In the genomic region with DNA sequence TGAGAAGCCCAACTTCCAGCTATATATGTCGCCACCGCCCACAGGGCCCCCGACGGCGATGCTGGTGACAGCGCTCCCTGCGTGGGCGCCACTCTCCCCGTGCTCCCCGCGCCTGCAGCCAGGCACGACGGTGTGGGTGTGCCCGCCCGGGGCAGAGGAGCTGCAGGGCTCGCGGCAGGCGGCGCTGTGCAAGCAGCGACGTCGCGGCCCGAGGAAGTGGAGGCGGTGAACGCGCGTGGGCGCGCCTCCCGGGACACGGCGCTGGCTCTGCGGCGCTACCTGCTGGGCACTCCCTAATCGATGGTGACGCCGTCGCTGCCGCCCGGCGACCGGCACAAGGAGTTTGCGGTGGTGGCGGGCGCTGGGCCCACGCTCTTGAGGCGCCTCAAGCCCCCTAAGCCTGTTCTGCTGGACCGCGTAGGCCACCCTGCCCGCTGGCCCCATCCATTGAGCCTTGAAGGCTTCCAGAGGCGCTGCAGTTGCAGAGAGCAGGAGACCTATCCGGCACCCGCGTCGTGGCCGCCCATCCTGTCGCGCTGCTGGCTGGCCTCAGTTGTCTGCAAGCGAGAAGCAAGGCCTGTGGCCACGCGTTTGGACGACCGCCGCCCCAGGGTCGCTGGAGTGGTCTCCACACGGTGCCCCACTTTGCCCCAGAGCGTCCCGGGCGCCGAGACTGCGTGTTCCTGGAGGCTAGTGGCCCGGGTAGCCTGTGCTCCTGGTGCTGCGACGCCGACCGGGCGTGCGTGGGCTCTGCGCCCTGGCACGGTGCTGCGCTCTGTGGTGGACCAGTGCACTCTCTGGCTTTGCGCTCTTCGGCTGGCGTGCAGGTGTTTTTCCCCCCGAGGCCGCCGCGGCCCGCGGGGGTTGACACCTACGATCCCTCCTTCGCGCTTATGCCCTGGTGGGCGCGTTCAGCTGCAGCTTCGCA, we compare ENCODE assay signal across 1 cellular context.
A peak's percentile ranks its signal among the peaks of the same experiment; 100 is the strongest.
TF ChIP-seq lines count a peak whose summit lies in the region.

No MANE protein-coding gene starts in this region.

TF ChIP-seq in HEK293, 187 proteins besides CTCF, POLR2A, EP300 and RAD21 (continued from another document and continues in another):
- TF ChIP-seq ZNF391 (tag by site-specific recombination; IDR thresholded peaks at IDR 0.05; ENCODE audit: borderline replicate concordance, low read depth) (no peak), WT1 (tag by site-specific recombination; IDR thresholded peaks at IDR 0.05) (no peak), ZNF19 (tag by site-specific recombination; IDR thresholded peaks at IDR 0.05; ENCODE audit: low read depth) (no peak), HOXA7 (CRISPR knock-in tag; IDR thresholded peaks at IDR 0.05; ENCODE audit: borderline replicate concordance) (no peak; the same call in 1 of the 2 replicates), ZNF292 (tag by site-specific recombination; IDR thresholded peaks at IDR 0.05; ENCODE audit: borderline replicate concordance, low read depth) (no peak), ZNF658 (tag by site-specific recombination; IDR thresholded peaks at IDR 0.05) (no peak), ZNF629 (tag by site-specific recombination; IDR thresholded peaks at IDR 0.05) (no peak), ZNF792 (tag by site-specific recombination; IDR thresholded peaks at IDR 0.05) (no peak), ZNF2 (tag by site-specific recombination; IDR thresholded peaks at IDR 0.05) (0 out of 2 replicates have a peak, but pooled peaks have one; percentile 46), ZFP69B (tag by site-specific recombination; IDR thresholded peaks at IDR 0.05) (peak; percentile 65; the same call in 1 of the 2 replicates), YY2 (tag by site-specific recombination; IDR thresholded peaks at IDR 0.05) (no peak), ZNF530 (tag by site-specific recombination; IDR thresholded peaks at IDR 0.05; ENCODE audit: low read depth) (no peak), ZNF37A (tag by site-specific recombination; IDR thresholded peaks at IDR 0.05) (no peak), ZNF624 (tag by site-specific recombination; IDR thresholded peaks at IDR 0.05) (no peak), ZFP37 (tag by site-specific recombination; IDR thresholded peaks at IDR 0.05) (no peak), ZNF133 (tag by site-specific recombination; IDR thresholded peaks at IDR 0.05) (no peak), ZBTB17 (tag by site-specific recombination; IDR thresholded peaks at IDR 0.05) (peak; percentile 46), ZNF791 (tag by site-specific recombination; IDR thresholded peaks at IDR 0.05) (no peak), HOXD13 (CRISPR knock-in tag; IDR thresholded peaks at IDR 0.05; ENCODE audit: borderline replicate concordance) (no peak), ZNF423 (tag by site-specific recombination; IDR thresholded peaks at IDR 0.05) (0 out of 2 replicates have a peak, but pooled peaks have one; percentile 12), ZBTB20 (tag by site-specific recombination; IDR thresholded peaks at IDR 0.05) (peak; percentile 19; the same call in 1 of the 2 replicates), KLF7 (tag by site-specific recombination; IDR thresholded peaks at IDR 0.05; ENCODE audit: borderline replicate concordance) (no peak), ZNF138 (tag by site-specific recombination; IDR thresholded peaks at IDR 0.05; ENCODE audit: borderline replicate concordance) (no peak), ZNF302 (tag by site-specific recombination; IDR thresholded peaks at IDR 0.05; ENCODE audit: low read depth) (no peak), ZNF529 (tag by site-specific recombination; IDR thresholded peaks at IDR 0.05; ENCODE audit: insufficient replicate concordance) (no peak), ZSCAN30 (tag by site-specific recombination; IDR thresholded peaks at IDR 0.05) (no peak; the same call in 1 of the 2 replicates), ZFHX2 (tag by site-specific recombination; conservative IDR thresholded peaks at IDR 0.05) (peak; percentile 100), ZFP3 (tag by site-specific recombination; IDR thresholded peaks at IDR 0.05; ENCODE audit: low read depth) (no peak), ZNF112 (tag by site-specific recombination; IDR thresholded peaks at IDR 0.05) (no peak), ZNF324 (tag by site-specific recombination; IDR thresholded peaks at IDR 0.05) (no peak), SETDB1 (IDR thresholded peaks at IDR 0.05; ENCODE audit: insufficient read length, low read length) (no peak), ZNF24 (tag by site-specific recombination; IDR thresholded peaks at IDR 0.05) (no peak), ZNF585B (tag by site-specific recombination; IDR thresholded peaks at IDR 0.05) (peak; percentile 54), ZNF157 (tag by site-specific recombination; IDR thresholded peaks at IDR 0.05) (no peak), ZNF654 (tag by site-specific recombination; IDR thresholded peaks at IDR 0.05; ENCODE audit: low read depth) (no peak), ZBTB21 (tag by site-specific recombination; IDR thresholded peaks at IDR 0.05) (no peak)
- TF ChIP-seq, protein P1, sequence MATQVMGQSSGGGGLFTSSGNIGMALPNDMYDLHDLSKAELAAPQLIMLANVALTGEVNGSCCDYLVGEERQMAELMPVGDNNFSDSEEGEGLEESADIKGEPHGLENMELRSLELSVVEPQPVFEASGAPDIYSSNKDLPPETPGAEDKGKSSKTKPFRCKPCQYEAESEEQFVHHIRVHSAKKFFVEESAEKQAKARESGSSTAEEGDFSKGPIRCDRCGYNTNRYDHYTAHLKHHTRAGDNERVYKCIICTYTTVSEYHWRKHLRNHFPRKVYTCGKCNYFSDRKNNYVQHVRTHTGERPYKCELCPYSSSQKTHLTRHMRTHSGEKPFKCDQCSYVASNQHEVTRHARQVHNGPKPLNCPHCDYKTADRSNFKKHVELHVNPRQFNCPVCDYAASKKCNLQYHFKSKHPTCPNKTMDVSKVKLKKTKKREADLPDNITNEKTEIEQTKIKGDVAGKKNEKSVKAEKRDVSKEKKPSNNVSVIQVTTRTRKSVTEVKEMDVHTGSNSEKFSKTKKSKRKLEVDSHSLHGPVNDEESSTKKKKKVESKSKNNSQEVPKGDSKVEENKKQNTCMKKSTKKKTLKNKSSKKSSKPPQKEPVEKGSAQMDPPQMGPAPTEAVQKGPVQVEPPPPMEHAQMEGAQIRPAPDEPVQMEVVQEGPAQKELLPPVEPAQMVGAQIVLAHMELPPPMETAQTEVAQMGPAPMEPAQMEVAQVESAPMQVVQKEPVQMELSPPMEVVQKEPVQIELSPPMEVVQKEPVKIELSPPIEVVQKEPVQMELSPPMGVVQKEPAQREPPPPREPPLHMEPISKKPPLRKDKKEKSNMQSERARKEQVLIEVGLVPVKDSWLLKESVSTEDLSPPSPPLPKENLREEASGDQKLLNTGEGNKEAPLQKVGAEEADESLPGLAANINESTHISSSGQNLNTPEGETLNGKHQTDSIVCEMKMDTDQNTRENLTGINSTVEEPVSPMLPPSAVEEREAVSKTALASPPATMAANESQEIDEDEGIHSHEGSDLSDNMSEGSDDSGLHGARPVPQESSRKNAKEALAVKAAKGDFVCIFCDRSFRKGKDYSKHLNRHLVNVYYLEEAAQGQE (tag by site-specific recombination; IDR thresholded peaks at IDR 0.05), result no peak
- TF ChIP-seq, protein P2, sequence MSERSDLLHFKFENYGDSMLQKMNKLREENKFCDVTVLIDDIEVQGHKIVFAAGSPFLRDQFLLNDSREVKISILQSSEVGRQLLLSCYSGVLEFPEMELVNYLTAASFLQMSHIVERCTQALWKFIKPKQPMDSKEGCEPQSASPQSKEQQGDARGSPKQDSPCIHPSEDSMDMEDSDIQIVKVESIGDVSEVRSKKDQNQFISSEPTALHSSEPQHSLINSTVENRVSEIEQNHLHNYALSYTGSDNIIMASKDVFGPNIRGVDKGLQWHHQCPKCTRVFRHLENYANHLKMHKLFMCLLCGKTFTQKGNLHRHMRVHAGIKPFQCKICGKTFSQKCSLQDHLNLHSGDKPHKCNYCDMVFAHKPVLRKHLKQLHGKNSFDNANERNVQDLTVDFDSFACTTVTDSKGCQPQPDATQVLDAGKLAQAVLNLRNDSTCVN (tag by site-specific recombination; optimal IDR thresholded peaks at IDR 0.05), result peak; percentile 88
- TF ChIP-seq, protein P3, sequence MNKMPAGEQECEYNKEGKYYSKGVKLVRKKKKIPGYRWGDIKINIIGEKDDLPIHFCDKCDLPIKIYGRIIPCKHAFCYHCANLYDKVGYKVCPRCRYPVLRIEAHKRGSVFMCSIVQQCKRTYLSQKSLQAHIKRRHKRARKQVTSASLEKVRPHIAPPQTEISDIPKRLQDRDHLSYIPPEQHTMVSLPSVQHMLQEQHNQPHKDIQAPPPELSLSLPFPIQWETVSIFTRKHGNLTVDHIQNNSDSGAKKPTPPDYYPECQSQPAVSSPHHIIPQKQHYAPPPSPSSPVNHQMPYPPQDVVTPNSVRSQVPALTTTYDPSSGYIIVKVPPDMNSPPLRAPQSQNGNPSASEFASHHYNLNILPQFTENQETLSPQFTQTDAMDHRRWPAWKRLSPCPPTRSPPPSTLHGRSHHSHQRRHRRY (tag by site-specific recombination; IDR thresholded peaks at IDR 0.05), result no peak
- TF ChIP-seq, protein P4, sequence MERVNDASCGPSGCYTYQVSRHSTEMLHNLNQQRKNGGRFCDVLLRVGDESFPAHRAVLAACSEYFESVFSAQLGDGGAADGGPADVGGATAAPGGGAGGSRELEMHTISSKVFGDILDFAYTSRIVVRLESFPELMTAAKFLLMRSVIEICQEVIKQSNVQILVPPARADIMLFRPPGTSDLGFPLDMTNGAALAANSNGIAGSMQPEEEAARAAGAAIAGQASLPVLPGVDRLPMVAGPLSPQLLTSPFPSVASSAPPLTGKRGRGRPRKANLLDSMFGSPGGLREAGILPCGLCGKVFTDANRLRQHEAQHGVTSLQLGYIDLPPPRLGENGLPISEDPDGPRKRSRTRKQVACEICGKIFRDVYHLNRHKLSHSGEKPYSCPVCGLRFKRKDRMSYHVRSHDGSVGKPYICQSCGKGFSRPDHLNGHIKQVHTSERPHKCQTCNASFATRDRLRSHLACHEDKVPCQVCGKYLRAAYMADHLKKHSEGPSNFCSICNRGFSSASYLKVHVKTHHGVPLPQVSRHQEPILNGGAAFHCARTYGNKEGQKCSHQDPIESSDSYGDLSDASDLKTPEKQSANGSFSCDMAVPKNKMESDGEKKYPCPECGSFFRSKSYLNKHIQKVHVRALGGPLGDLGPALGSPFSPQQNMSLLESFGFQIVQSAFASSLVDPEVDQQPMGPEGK (tag by site-specific recombination; IDR thresholded peaks at IDR 0.05), result 0 out of 2 replicates have a peak, but pooled peaks have one; percentile 22
- TF ChIP-seq, protein P5, sequence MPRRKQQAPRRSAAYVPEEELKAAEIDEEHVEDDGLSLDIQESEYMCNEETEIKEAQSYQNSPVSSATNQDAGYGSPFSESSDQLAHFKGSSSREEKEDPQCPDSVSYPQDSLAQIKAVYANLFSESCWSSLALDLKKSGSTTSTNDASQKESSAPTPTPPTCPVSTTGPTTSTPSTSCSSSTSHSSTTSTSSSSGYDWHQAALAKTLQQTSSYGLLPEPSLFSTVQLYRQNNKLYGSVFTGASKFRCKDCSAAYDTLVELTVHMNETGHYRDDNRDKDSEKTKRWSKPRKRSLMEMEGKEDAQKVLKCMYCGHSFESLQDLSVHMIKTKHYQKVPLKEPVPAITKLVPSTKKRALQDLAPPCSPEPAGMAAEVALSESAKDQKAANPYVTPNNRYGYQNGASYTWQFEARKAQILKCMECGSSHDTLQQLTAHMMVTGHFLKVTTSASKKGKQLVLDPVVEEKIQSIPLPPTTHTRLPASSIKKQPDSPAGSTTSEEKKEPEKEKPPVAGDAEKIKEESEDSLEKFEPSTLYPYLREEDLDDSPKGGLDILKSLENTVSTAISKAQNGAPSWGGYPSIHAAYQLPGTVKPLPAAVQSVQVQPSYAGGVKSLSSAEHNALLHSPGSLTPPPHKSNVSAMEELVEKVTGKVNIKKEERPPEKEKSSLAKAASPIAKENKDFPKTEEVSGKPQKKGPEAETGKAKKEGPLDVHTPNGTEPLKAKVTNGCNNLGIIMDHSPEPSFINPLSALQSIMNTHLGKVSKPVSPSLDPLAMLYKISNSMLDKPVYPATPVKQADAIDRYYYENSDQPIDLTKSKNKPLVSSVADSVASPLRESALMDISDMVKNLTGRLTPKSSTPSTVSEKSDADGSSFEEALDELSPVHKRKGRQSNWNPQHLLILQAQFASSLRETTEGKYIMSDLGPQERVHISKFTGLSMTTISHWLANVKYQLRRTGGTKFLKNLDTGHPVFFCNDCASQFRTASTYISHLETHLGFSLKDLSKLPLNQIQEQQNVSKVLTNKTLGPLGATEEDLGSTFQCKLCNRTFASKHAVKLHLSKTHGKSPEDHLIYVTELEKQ (tag by site-specific recombination; IDR thresholded peaks at IDR 0.05; ENCODE audit: borderline replicate concordance), result no peak
- TF ChIP-seq, protein P6, sequence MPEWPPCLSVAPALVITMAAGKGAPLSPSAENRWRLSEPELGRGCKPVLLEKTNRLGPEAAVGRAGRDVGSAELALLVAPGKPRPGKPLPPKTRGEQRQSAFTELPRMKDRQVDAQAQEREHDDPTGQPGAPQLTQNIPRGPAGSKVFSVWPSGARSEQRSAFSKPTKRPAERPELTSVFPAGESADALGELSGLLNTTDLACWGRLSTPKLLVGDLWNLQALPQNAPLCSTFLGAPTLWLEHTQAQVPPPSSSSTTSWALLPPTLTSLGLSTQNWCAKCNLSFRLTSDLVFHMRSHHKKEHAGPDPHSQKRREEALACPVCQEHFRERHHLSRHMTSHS (tag by site-specific recombination; IDR thresholded peaks at IDR 0.05), result no peak
- TF ChIP-seq, protein P7, sequence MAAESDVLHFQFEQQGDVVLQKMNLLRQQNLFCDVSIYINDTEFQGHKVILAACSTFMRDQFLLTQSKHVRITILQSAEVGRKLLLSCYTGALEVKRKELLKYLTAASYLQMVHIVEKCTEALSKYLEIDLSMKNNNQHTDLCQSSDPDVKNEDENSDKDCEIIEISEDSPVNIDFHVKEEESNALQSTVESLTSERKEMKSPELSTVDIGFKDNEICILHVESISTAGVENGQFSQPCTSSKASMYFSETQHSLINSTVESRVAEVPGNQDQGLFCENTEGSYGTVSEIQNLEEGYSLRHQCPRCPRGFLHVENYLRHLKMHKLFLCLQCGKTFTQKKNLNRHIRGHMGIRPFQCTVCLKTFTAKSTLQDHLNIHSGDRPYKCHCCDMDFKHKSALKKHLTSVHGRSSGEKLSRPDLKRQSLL (tag by site-specific recombination; IDR thresholded peaks at IDR 0.05), result no peak
- TF ChIP-seq, protein P8, sequence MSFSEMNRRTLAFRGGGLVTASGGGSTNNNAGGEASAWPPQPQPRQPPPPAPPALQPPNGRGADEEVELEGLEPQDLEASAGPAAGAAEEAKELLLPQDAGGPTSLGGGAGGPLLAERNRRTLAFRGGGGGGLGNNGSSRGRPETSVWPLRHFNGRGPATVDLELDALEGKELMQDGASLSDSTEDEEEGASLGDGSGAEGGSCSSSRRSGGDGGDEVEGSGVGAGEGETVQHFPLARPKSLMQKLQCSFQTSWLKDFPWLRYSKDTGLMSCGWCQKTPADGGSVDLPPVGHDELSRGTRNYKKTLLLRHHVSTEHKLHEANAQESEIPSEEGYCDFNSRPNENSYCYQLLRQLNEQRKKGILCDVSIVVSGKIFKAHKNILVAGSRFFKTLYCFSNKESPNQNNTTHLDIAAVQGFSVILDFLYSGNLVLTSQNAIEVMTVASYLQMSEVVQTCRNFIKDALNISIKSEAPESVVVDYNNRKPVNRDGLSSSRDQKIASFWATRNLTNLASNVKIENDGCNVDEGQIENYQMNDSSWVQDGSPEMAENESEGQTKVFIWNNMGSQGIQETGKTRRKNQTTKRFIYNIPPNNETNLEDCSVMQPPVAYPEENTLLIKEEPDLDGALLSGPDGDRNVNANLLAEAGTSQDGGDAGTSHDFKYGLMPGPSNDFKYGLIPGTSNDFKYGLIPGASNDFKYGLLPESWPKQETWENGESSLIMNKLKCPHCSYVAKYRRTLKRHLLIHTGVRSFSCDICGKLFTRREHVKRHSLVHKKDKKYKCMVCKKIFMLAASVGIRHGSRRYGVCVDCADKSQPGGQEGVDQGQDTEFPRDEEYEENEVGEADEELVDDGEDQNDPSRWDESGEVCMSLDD (tag by site-specific recombination; IDR thresholded peaks at IDR 0.05), result no peak
